20 cellular contexts compared by ENCODE assay signal in the genomic region with DNA sequence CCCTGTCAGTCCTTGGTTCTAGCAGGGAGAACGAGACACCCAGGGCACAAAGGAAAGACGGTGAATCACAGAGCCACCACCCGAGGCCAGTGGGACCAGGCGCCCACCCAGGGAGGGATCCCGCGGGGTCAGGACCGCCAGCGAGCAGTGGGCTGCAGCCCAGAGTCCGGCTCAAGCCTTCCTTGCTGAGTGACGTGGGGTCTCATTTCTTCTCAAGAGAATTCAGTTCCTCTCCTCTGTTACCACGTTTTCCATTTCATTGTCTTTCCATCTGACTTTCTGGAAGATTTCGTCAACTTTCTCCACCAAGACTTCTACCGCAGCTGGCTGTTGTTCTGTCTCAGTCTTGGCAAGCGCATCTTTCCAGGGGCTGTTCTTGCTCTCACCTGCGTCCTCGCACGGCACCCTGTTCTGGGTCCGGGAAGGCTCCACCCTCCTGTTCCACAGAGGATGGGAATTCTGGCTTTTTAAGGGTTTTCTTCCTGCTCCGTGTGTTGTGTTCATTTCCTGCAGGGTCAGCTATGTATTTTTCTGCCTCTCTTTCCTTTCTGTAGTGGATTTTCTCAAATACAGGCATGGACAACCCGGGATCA.
DNase-seq lines count a peak whose midpoint lies in the region; ATAC-seq and TF ChIP-seq lines count a peak whose summit lies in the region.
"Had no signal": no experiment of that assay in that cellular context is flagged by ENCODE, and none has a peak within 500 bp of the region (broad histone marks: within the 10 kb centered on the region; RNA-seq: fewer than 3 reads in every experiment).

No MANE protein-coding gene starts in this region.

- CTCF ChIA-PET in Caco-2 (lab: Charles Lee) = no interaction called here

- TF ChIP-seq CTCF in endodermal cell (conservative IDR thresholded peaks at IDR 0.05) (no peak), osteocyte (IDR thresholded peaks at IDR 0.05) (no peak), Caco-2 (IDR thresholded peaks at IDR 0.05; ENCODE audit: insufficient read depth in 1 of 2, low read depth in 1 of 2, low read length in 1 of 2, severe bottlenecking in 1 of 2, unreplicated experiment in 1 of 2) (no peak), left lung (IDR thresholded peaks at IDR 0.05) (no peak)

- H3K18ac ChIP-seq in trophoblast cell (ENCODE audit: low read length) = no peak overlapping the region

- no peak overlapping the region for H4K12ac ChIP-seq in trophoblast cell (ENCODE audit: low read depth, low read length)

- BruUV-seq in Caco-2 (replicated peaks; lab: Mats Ljungman, UMichigan) = no TSS peak

- POLR2A ChIA-PET in Caco-2 (lab: Charles Lee) = no interaction called here

- no peak overlapping the region for H3K14ac ChIP-seq in trophoblast cell (ENCODE audit: low read length)

- H3K4me3 ChIP-seq in endodermal cell (ENCODE audit: low read length) (no peak overlapping the region), Caco-2 (ENCODE audit: low read depth, low read length) (no peak overlapping the region), left lung (no peak overlapping the region), trophoblast cell (ENCODE audit: low read depth, low read length) (no peak overlapping the region)

- no peaks in the 10 kb centered on the region for H3K79me1 ChIP-seq in trophoblast cell (ENCODE audit: low read length)

- H3K27me3 ChIP-seq in endodermal cell (ENCODE audit: control insufficient read depth, insufficient read depth, low read length, poor library complexity, severe bottlenecking) (no peaks in the 10 kb centered on the region), Caco-2 (replicated peaks; ENCODE audit: control insufficient read depth, insufficient read depth, low read length) (no peaks in the 10 kb centered on the region), left lung (peaks cover 0 to 13% of the 10 kb centered on the region in 2 donors), trophoblast cell (ENCODE audit: insufficient read depth, low read length) (peaks cover 2% of the 10 kb centered on the region)

- H3K9ac ChIP-seq in endodermal cell (ENCODE audit: extremely low read depth, low read length, poor library complexity, severe bottlenecking) (no peak overlapping the region), trophoblast cell (ENCODE audit: low read length) (no peak overlapping the region)

- no peak overlapping the region for H4K91ac ChIP-seq in trophoblast cell (ENCODE audit: low read depth, low read length)

- H2AFZ ChIP-seq in trophoblast cell (ENCODE audit: insufficient read depth, low read length, poor library complexity) = no peak overlapping the region

- H2BK120ac ChIP-seq in trophoblast cell (ENCODE audit: insufficient read depth, low read length, poor library complexity) = no peak overlapping the region

- no peak overlapping the region for H3K4me2 ChIP-seq in trophoblast cell (ENCODE audit: low read length)

- intact Hi-C loops in Right ventricle myocardium superior (cut with DNase I) (no loop called here), left cardiac atrium (cut with DNase I) (no loop called here), Caco-2 (cut with micrococcal nuclease; ENCODE audit: unreplicated experiment) (no loop called here), left lung (cut with DNase I) (no loop called here)

- ATAC-seq in Right ventricle myocardium superior (ENCODE audit: poor library complexity) = no peak
- no peak for ATAC-seq in left cardiac atrium
- ATAC-seq in left lung = no peak
- ATAC-seq: HCT116, Panc1 had no signal

- no peak overlapping the region for H2BK5ac ChIP-seq in trophoblast cell (ENCODE audit: low read depth, low read length, poor library complexity)

- no peak overlapping the region for H2AK5ac ChIP-seq in trophoblast cell (ENCODE audit: low read length)

- WGBS in endodermal cell (ENCODE audit: insufficient coverage in 1 of 2, insufficient read length in 1 of 2), 2 experiments = 92 to 95% methylated on average over 15 to 20 of the region's 20 CpGs
- no CpG with 5 or more reads among the region's 20 CpGs for WGBS in trophoblast cell (ENCODE audit: extremely low coverage, insufficient coverage, insufficient read length)

- peak; percentile 26 for DNase-seq in Right ventricle myocardium superior
- no peak for DNase-seq in left cardiac atrium
- DNase-seq in endodermal cell = peak; percentile 37
- peak; percentile 82 for DNase-seq in osteocyte (ENCODE audit: extremely low spot score, unreplicated experiment)
- DNase-seq in Caco-2 = no peak
- no peak for DNase-seq in left lung
- DNase-seq in trophoblast cell = no peak
- DNase-seq: AML-193; CD4-positive, alpha-beta memory T cell; DMS79; Kasumi-1; MM.1S; NCI-H1092 treated with DMSO at 0.1 percent for 48 hours; NCI-H1694; NCI-H2107; NCI-H2227 treated with DMSO at 0.1 percent for 48 hours; NCI-H524 had no signal

- H3K27me3 Mint-ChIP-seq in endodermal cell (ENCODE audit: insufficient read depth) = peaks cover 8% of the 10 kb centered on the region
- H3K27me3 Mint-ChIP-seq in osteocyte (ENCODE audit: unreplicated experiment) = no peaks in the 10 kb centered on the region
- H3K27me3 Mint-ChIP-seq in Caco-2 (ENCODE audit: insufficient read depth, unreplicated experiment) = peaks cover 12% of the 10 kb centered on the region

- H3K9me3 Mint-ChIP-seq in endodermal cell = peaks cover 19% of the 10 kb centered on the region
- H3K9me3 Mint-ChIP-seq in osteocyte (ENCODE audit: unreplicated experiment) = peaks cover 10% of the 10 kb centered on the region
- no peaks in the 10 kb centered on the region for H3K9me3 Mint-ChIP-seq in Caco-2 (ENCODE audit: unreplicated experiment)

- H3K79me2 ChIP-seq in trophoblast cell (ENCODE audit: control insufficient read depth, insufficient read depth, low read length, poor library complexity) = no peaks in the 10 kb centered on the region

- no peaks in the 10 kb centered on the region for H3K4me1 Mint-ChIP-seq in endodermal cell
- H3K4me1 Mint-ChIP-seq in osteocyte (ENCODE audit: unreplicated experiment) = no peaks in the 10 kb centered on the region
- H3K4me1 Mint-ChIP-seq in Caco-2 (ENCODE audit: low read depth, unreplicated experiment) = no peaks in the 10 kb centered on the region
- H3K4me1 Mint-ChIP-seq: CD4-positive, alpha-beta memory T cell had no signal

- H3K4me3 Mint-ChIP-seq in endodermal cell = no peak overlapping the region
- no peak overlapping the region for H3K4me3 Mint-ChIP-seq in osteocyte (ENCODE audit: unreplicated experiment)
- H3K4me3 Mint-ChIP-seq in Caco-2 (ENCODE audit: unreplicated experiment) = no peak overlapping the region
- H3K4me3 Mint-ChIP-seq: CD4-positive, alpha-beta memory T cell; IgD-negative memory B cell had no signal

- no peak overlapping the region for H3K4ac ChIP-seq in trophoblast cell (ENCODE audit: low read depth, low read length)

- H2BK12ac ChIP-seq in trophoblast cell (ENCODE audit: low read length) = no peak overlapping the region

- H3K27ac Mint-ChIP-seq in endodermal cell (no peak overlapping the region), osteocyte (ENCODE audit: unreplicated experiment) (no peak overlapping the region), Caco-2 (ENCODE audit: unreplicated experiment) (no peak overlapping the region)
- H3K27ac Mint-ChIP-seq: CD4-positive, alpha-beta memory T cell; IgD-negative memory B cell had no signal

- no peak overlapping the region for H3K23ac ChIP-seq in trophoblast cell (ENCODE audit: low read length)

- peaks cover 3% of the 10 kb centered on the region for H3K9me3 ChIP-seq in endodermal cell (ENCODE audit: control insufficient read depth, low read length)
- H3K9me3 ChIP-seq in Caco-2 = 0 out of 2 replicates have a peak, but pooled peaks cover 2% of the 10 kb centered on the region
- peaks cover 0 to 7% of the 10 kb centered on the region in 2 donors for H3K9me3 ChIP-seq in left lung
- peaks cover 38% of the 10 kb centered on the region for H3K9me3 ChIP-seq in trophoblast cell (ENCODE audit: insufficient read depth, low read depth, low read length)

- H4K8ac ChIP-seq in trophoblast cell (ENCODE audit: low read depth, low read length) = no peak overlapping the region

- no peaks in the 10 kb centered on the region for H3K4me1 ChIP-seq in endodermal cell (ENCODE audit: control insufficient read depth, insufficient read depth, low read length)
- H3K4me1 ChIP-seq in Caco-2 = no peaks in the 10 kb centered on the region
- H3K4me1 ChIP-seq in left lung = no peaks in the 10 kb centered on the region
- H3K4me1 ChIP-seq in trophoblast cell (ENCODE audit: control insufficient read depth in 1 of 2, insufficient read depth in 2 of 2, low read length in 2 of 2) = no peaks in the 10 kb centered on the region

- H3K27ac ChIP-seq in endodermal cell (ENCODE audit: low read depth, low read length) = no peak overlapping the region
- no peak overlapping the region for H3K27ac ChIP-seq in left lung
- H3K27ac ChIP-seq in trophoblast cell (ENCODE audit: low read depth, low read length) = no peak overlapping the region

- H3K36me3 ChIP-seq in endodermal cell (ENCODE audit: control insufficient read depth, insufficient read depth, low read length) = no peaks in the 10 kb centered on the region
- no peaks in the 10 kb centered on the region for H3K36me3 ChIP-seq in Caco-2 (ENCODE audit: control insufficient read depth, insufficient read depth, low read length)
- H3K36me3 ChIP-seq in left lung = no peaks in the 10 kb centered on the region
- no peaks in the 10 kb centered on the region for H3K36me3 ChIP-seq in trophoblast cell (ENCODE audit: control insufficient read depth in 1 of 2, insufficient read depth in 2 of 2, low read length in 2 of 2)

- H3K36me3 Mint-ChIP-seq in endodermal cell (ENCODE audit: low read depth) = no peaks in the 10 kb centered on the region
- H3K36me3 Mint-ChIP-seq in osteocyte (ENCODE audit: unreplicated experiment) = no peaks in the 10 kb centered on the region
- H3K36me3 Mint-ChIP-seq in Caco-2 (ENCODE audit: insufficient read depth, unreplicated experiment) = no peaks in the 10 kb centered on the region
- H3K36me3 Mint-ChIP-seq: CD4-positive, alpha-beta memory T cell; IgD-negative memory B cell had no signal

Comparison
In these comparisons a context has a peak if more than half of its experiments do, and no peak if none do; other contexts are left out.
1. DNase-seq: peak in Right ventricle myocardium superior (single experiment), endodermal cell (single experiment) and osteocyte (single experiment); none in left cardiac atrium (single experiment), Caco-2 (0 of 2), left lung (0 of 2) and trophoblast cell (0 of 2).